26 cellular contexts compared by ENCODE assay signal in the genomic region with DNA sequence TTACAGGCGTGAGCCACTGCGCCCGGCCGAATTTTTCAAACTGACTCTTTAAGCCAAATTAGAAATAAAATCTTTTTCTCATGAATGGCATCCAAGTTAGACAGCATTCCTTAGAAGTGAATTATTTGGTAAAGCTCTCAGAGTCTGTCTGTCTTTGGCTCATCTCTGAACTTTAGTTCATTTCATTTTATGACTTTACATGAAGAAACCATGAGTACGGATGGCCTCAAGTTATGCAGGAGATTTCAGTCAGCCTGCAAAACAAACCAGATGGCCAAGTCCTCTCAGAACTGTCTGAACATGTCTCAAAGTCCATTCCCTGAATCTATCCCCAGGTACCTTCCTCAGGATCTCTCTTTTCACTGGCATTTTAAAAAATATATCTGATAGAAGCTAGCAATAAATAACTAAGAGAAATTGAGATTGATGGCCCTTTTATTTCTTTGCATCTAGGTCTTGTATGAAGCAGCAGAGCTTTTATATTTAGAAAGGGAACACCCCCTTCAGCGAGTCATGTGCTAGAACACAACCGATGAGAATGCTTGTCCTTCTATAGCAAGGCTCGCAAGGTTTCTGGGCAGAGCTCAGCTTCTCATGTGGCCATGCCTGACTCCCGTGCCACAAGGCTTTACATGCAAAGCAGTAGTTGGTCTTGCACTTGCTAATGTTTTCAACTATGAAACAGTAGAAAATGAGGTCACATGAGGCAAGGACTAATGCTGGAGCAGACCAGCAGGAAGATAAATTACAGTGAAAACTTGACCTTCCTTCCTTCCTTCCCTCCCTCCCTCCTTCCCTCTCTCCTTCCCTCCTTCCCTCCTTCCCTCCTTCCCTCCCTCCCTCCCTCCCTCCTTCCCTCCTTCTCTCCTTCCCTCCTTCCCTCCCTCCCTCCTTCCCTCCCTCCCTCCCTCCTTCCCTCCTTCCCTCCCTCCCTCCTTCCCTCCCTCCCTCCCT.
A peak's percentile ranks its signal among the peaks of the same experiment; 100 is the strongest.
DNase-seq lines count a peak whose midpoint lies in the region; ATAC-seq and TF ChIP-seq lines count a peak whose summit lies in the region.
"Had no signal": no experiment of that assay in that cellular context is flagged by ENCODE, and none has a peak within 500 bp of the region (broad histone marks: within the 10 kb centered on the region; RNA-seq: fewer than 3 reads in every experiment).

No MANE protein-coding gene starts in this region.

- H3K79me2 ChIP-seq in GM23338 (replicated peaks; ENCODE audit: insufficient read depth): no peaks in the 10 kb centered on the region

- H3K9ac ChIP-seq in neuronal stem cell (ENCODE audit: low read depth, low read length, poor library complexity) (no peak overlapping the region), endodermal cell (ENCODE audit: extremely low read depth, low read length, poor library complexity, severe bottlenecking) (no peak overlapping the region)

- ATAC-seq in GM23338 (no peak), natural killer cell (no peak)
- ATAC-seq: activated T-cell treated with anti-CD3 and anti-CD28 coated beads, Interleukin-2, amount 50 U/mL, for 4 hours; natural killer cell treated with Interleukin-12 subunit alpha and Interleukin-12 subunit beta and Interleukin-15 and Interleukin-18, amount 100 ng/mL, for 72 hours; stimulated activated memory B cell treated with anti-CD40 and anti-IgM and Interleukin-4, amounts not matched to agents 10 μg/mL and 1 μg/mL and 100 μg/mL, for 72 hours; T-cell had no signal

- no peak overlapping the region for H2BK15ac ChIP-seq in neuronal stem cell (ENCODE audit: low read length)

- no peaks in the 10 kb centered on the region for H3F3A ChIP-seq in GM23338 (replicated peaks; ENCODE audit: low read depth)

- H3K4me3 Mint-ChIP-seq in GM23338 (no peak overlapping the region), endodermal cell (no peak overlapping the region), natural killer cell (no peak overlapping the region), progenitor cell of endocrine pancreas (ENCODE audit: low read depth) (no peak overlapping the region)
- no peak overlapping the region for H3K4me3 Mint-ChIP-seq in T-helper 2 cell treated with Interferon-gamma antibody and Interleukin-4, amounts not matched to agents 5 μg/mL and 100 μg/mL, for 36 hours
- H3K4me3 Mint-ChIP-seq: activated CD4-positive, alpha-beta memory T cell treated with anti-CD3 and anti-CD28 coated beads, Interleukin-2, amount 10 ng/mL, durations not matched to agents 7 days and 5 days; activated naive CD4-positive, alpha-beta T cell treated with anti-CD3 and anti-CD28 coated beads, Interleukin-2, amount 50 U/mL, for 24 hours; activated T-cell treated with anti-CD3 and anti-CD28 coated beads, Interleukin-2, amount 50 U/mL, for 4 hours; brain; immature natural killer cell; natural killer cell treated with Interleukin-12 subunit alpha and Interleukin-12 subunit beta and Interleukin-15 and Interleukin-18, amount 100 ng/mL, for 72 hours; stimulated activated memory B cell treated with anti-CD40 and anti-IgM and Interleukin-4, amounts not matched to agents 10 μg/mL and 1 μg/mL and 100 μg/mL, for 72 hours; T-cell had no signal

- H3K9me3 Mint-ChIP-seq in GM23338 (no peaks in the 10 kb centered on the region), endodermal cell (no peaks in the 10 kb centered on the region), natural killer cell (peaks cover 2% of the 10 kb centered on the region in 2 donors), progenitor cell of endocrine pancreas (ENCODE audit: low read depth) (no peaks in the 10 kb centered on the region)
- no peaks in the 10 kb centered on the region for H3K9me3 Mint-ChIP-seq in T-helper 2 cell treated with Interferon-gamma antibody and Interleukin-4, amounts not matched to agents 5 μg/mL and 100 μg/mL, for 36 hours
- H3K9me3 Mint-ChIP-seq: activated CD4-positive, alpha-beta memory T cell treated with anti-CD3 and anti-CD28 coated beads, Interleukin-2, amount 10 ng/mL, durations not matched to agents 7 days and 5 days; activated T-cell treated with anti-CD3 and anti-CD28 coated beads, Interleukin-2, amount 50 U/mL, for 4 hours; natural killer cell treated with Interleukin-12 subunit alpha and Interleukin-12 subunit beta and Interleukin-15 and Interleukin-18, amount 100 ng/mL, for 72 hours; T-cell had no signal

- H3K27me3 ChIP-seq in GM23338 (ENCODE audit: insufficient read depth): no peaks in the 10 kb centered on the region
- no peaks in the 10 kb centered on the region for H3K27me3 ChIP-seq in neuronal stem cell (ENCODE audit: control insufficient read depth in 3 of 3, insufficient read depth in 3 of 3, low read depth in 1 of 3, low read length in 3 of 3)
- no peaks in the 10 kb centered on the region for H3K27me3 ChIP-seq in endodermal cell (ENCODE audit: control insufficient read depth, insufficient read depth, low read length, poor library complexity, severe bottlenecking)
- H3K27me3 ChIP-seq: tibial artery had no signal

- H3K4me1 Mint-ChIP-seq in GM23338: peaks cover 7% of the 10 kb centered on the region; the same call in 2 of the 3 replicates
- H3K4me1 Mint-ChIP-seq in T-helper 2 cell treated with Interferon-gamma antibody and Interleukin-4, amounts not matched to agents 5 μg/mL and 100 μg/mL, for 36 hours (ENCODE audit: low read depth): no peaks in the 10 kb centered on the region
- H3K4me1 Mint-ChIP-seq in endodermal cell: no peaks in the 10 kb centered on the region
- no peaks in the 10 kb centered on the region for H3K4me1 Mint-ChIP-seq in natural killer cell
- no peaks in the 10 kb centered on the region for H3K4me1 Mint-ChIP-seq in progenitor cell of endocrine pancreas (ENCODE audit: low read depth)
- H3K4me1 Mint-ChIP-seq: activated CD4-positive, alpha-beta memory T cell treated with anti-CD3 and anti-CD28 coated beads, Interleukin-2, amount 10 ng/mL, durations not matched to agents 7 days and 5 days; activated naive CD4-positive, alpha-beta T cell treated with anti-CD3 and anti-CD28 coated beads, Interleukin-2, amount 50 U/mL, for 24 hours; immature natural killer cell; stimulated activated memory B cell treated with anti-CD40 and anti-IgM and Interleukin-4, amounts not matched to agents 10 μg/mL and 1 μg/mL and 100 μg/mL, for 72 hours; T-cell had no signal

- no peaks in the 10 kb centered on the region for H4K20me1 ChIP-seq in GM23338 (replicated peaks; ENCODE audit: insufficient read depth)

- no peak overlapping the region for H2BK12ac ChIP-seq in neuronal stem cell (ENCODE audit: low read length)

- H3K18ac ChIP-seq in neuronal stem cell (ENCODE audit: low read length): no peak overlapping the region

- H3K23ac ChIP-seq in neuronal stem cell (ENCODE audit: low read depth, low read length, poor library complexity): no peak overlapping the region

- no peak overlapping the region for H4K8ac ChIP-seq in neuronal stem cell (ENCODE audit: low read depth, low read length)

- no peaks in the 10 kb centered on the region for H3K36me3 ChIP-seq in GM23338 (ENCODE audit: insufficient read depth)
- no peaks in the 10 kb centered on the region for H3K36me3 ChIP-seq in neuronal stem cell (replicated peaks in 1 of 2; ENCODE audit: control insufficient read depth in 2 of 2, insufficient read depth in 2 of 2, low read length in 2 of 2)
- H3K36me3 ChIP-seq in endodermal cell (ENCODE audit: control insufficient read depth, insufficient read depth, low read length): no peaks in the 10 kb centered on the region
- H3K36me3 ChIP-seq: HAP-1, prostate gland, tibial artery had no signal

- intact Hi-C loops in natural killer cell (cut with micrococcal nuclease): no loop called here

- H3K27me3 Mint-ChIP-seq in GM23338 (ENCODE audit: insufficient read depth, low read depth, poor library complexity) (peaks cover 4% of the 10 kb centered on the region), endodermal cell (ENCODE audit: insufficient read depth) (no peaks in the 10 kb centered on the region), natural killer cell (ENCODE audit: low read depth in 2 of 2) (peaks cover 2 to 6% of the 10 kb centered on the region in 2 donors), progenitor cell of endocrine pancreas (no peaks in the 10 kb centered on the region)
- no peaks in the 10 kb centered on the region for H3K27me3 Mint-ChIP-seq in T-helper 2 cell treated with Interferon-gamma antibody and Interleukin-4, amounts not matched to agents 5 μg/mL and 100 μg/mL, for 36 hours (ENCODE audit: low read depth)
- H3K27me3 Mint-ChIP-seq: brain had no signal

- no peak overlapping the region for H3K4me3 ChIP-seq in AG10803 (ENCODE audit: low read length)
- no peak overlapping the region for H3K4me3 ChIP-seq in GM23338
- no peak overlapping the region for H3K4me3 ChIP-seq in epithelial cell of esophagus (ENCODE audit: low read length)
- no peak overlapping the region for H3K4me3 ChIP-seq in neuronal stem cell (ENCODE audit: low read length in 2 of 2)
- H3K4me3 ChIP-seq in endodermal cell (ENCODE audit: low read length): no peak overlapping the region
- H3K4me3 ChIP-seq: HAP-1, prostate gland, tibial artery had no signal

- H3K9me3 ChIP-seq in neuronal stem cell (replicated peaks in 1 of 2; ENCODE audit: control insufficient read depth in 2 of 2, insufficient read depth in 1 of 2, low read depth in 1 of 2, low read length in 2 of 2) (no peaks in the 10 kb centered on the region), endodermal cell (ENCODE audit: control insufficient read depth, low read length) (no peaks in the 10 kb centered on the region)
- H3K9me3 ChIP-seq: HAP-1, prostate gland, tibial artery had no signal

- no peak for TF ChIP-seq CTCF in AG10803 (conservative IDR thresholded peaks at IDR 0.05; ENCODE audit: low read length)
- no peak for TF ChIP-seq CTCF in GM23338 (conservative IDR thresholded peaks at IDR 0.05; ENCODE audit: low read depth in 2 of 2)
- TF ChIP-seq CTCF in epithelial cell of esophagus (IDR thresholded peaks at IDR 0.05; ENCODE audit: insufficient read depth, low read depth, low read length, missing control alignments): no peak
- TF ChIP-seq CTCF in endodermal cell (conservative IDR thresholded peaks at IDR 0.05): no peak
- TF ChIP-seq CTCF in natural killer cell (IDR thresholded peaks at IDR 0.05): no peak
- no peak for TF ChIP-seq CTCF in progenitor cell of endocrine pancreas (IDR thresholded peaks at IDR 0.05; ENCODE audit: unreplicated experiment)

- H3K14ac ChIP-seq in neuronal stem cell (ENCODE audit: low read length): no peak overlapping the region

- H3K4ac ChIP-seq in neuronal stem cell (ENCODE audit: low read length): no peak overlapping the region

- H2BK5ac ChIP-seq in neuronal stem cell (ENCODE audit: low read length): no peak overlapping the region

- DNase-seq in AG10803 (ENCODE audit: low read depth) (peak; percentile 76), GM23338 (ENCODE audit: low spot score) (no peak), epithelial cell of esophagus (ENCODE audit: low read depth) (peak; percentile 68), neuronal stem cell (ENCODE audit: low spot score) (no peak), endodermal cell (no peak), natural killer cell (no peak), progenitor cell of endocrine pancreas (ENCODE audit: low spot score, unreplicated experiment) (no peak)
- DNase-seq in T-helper 2 cell treated with Interferon-gamma antibody and Interleukin-4, amounts not matched to agents 5 μg/mL and 100 μg/mL, for 36 hours (ENCODE audit: low spot score): no peak
- DNase-seq: activated CD4-positive, alpha-beta memory T cell treated with anti-CD3 and anti-CD28 coated beads, Interleukin-2, amount 10 ng/mL, durations not matched to agents 7 days and 5 days; activated T-cell treated with anti-CD3 and anti-CD28 coated beads, Interleukin-2, amount 50 U/mL, for 4 hours; dermis blood vessel endothelial cell; erythroblast; immature natural killer cell; MV-4-11; NCI-H2029; NCI-H510A; RPMI8226; T-cell; tibial artery had no signal

- no CpG with 5 or more reads among the region's 9 CpGs for WGBS in neuronal stem cell (ENCODE audit: extremely low coverage in 2 of 2, insufficient read length in 2 of 2, insufficient replicate concordance in 1 of 2), 2 donors
- 89 to 93% methylated on average over 5 to 9 of the region's 9 CpGs for WGBS in endodermal cell (ENCODE audit: insufficient coverage in 1 of 2, insufficient read length in 1 of 2), 2 experiments

- no peak overlapping the region for H3K27ac ChIP-seq in GM23338 (ENCODE audit: low read depth)
- no peak overlapping the region for H3K27ac ChIP-seq in neuronal stem cell (replicated peaks; ENCODE audit: low read length)
- no peak overlapping the region for H3K27ac ChIP-seq in endodermal cell (ENCODE audit: low read depth, low read length)
- H3K27ac ChIP-seq: prostate gland, VCaP had no signal

- no peak overlapping the region for H2BK120ac ChIP-seq in neuronal stem cell (ENCODE audit: low read depth, low read length)

- no peak overlapping the region for H2AK5ac ChIP-seq in neuronal stem cell (ENCODE audit: low read depth, low read length)

- H3K27ac Mint-ChIP-seq in GM23338 (no peak overlapping the region), endodermal cell (no peak overlapping the region), natural killer cell (no peak overlapping the region), progenitor cell of endocrine pancreas (no peak overlapping the region)
- H3K27ac Mint-ChIP-seq in T-helper 2 cell treated with Interferon-gamma antibody and Interleukin-4, amounts not matched to agents 5 μg/mL and 100 μg/mL, for 36 hours: no peak overlapping the region
- H3K27ac Mint-ChIP-seq: activated CD4-positive, alpha-beta memory T cell treated with anti-CD3 and anti-CD28 coated beads, Interleukin-2, amount 10 ng/mL, durations not matched to agents 7 days and 5 days; activated naive CD4-positive, alpha-beta T cell treated with anti-CD3 and anti-CD28 coated beads, Interleukin-2, amount 50 U/mL, for 24 hours; immature natural killer cell; natural killer cell treated with Interleukin-12 subunit alpha and Interleukin-12 subunit beta and Interleukin-15 and Interleukin-18, amount 100 ng/mL, for 72 hours; stimulated activated memory B cell treated with anti-CD40 and anti-IgM and Interleukin-4, amounts not matched to agents 10 μg/mL and 1 μg/mL and 100 μg/mL, for 72 hours; T-cell had no signal

- H3K79me1 ChIP-seq in neuronal stem cell (ENCODE audit: low read depth, low read length): no peaks in the 10 kb centered on the region

- H3K36me3 Mint-ChIP-seq in GM23338 (ENCODE audit: low read depth) (no peaks in the 10 kb centered on the region), endodermal cell (ENCODE audit: low read depth) (no peaks in the 10 kb centered on the region), natural killer cell (no peaks in the 10 kb centered on the region), progenitor cell of endocrine pancreas (ENCODE audit: insufficient read depth) (no peaks in the 10 kb centered on the region)
- no peaks in the 10 kb centered on the region for H3K36me3 Mint-ChIP-seq in T-helper 2 cell treated with Interferon-gamma antibody and Interleukin-4, amounts not matched to agents 5 μg/mL and 100 μg/mL, for 36 hours (ENCODE audit: low read depth)
- H3K36me3 Mint-ChIP-seq: activated naive CD4-positive, alpha-beta T cell treated with anti-CD3 and anti-CD28 coated beads, Interleukin-2, amount 50 U/mL, for 24 hours; immature natural killer cell; natural killer cell treated with Interleukin-12 subunit alpha and Interleukin-12 subunit beta and Interleukin-15 and Interleukin-18, amount 100 ng/mL, for 72 hours; stimulated activated memory B cell treated with anti-CD40 and anti-IgM and Interleukin-4, amounts not matched to agents 10 μg/mL and 1 μg/mL and 100 μg/mL, for 72 hours; T-cell had no signal

- H3K4me2 ChIP-seq in GM23338 (no peak overlapping the region), neuronal stem cell (ENCODE audit: insufficient read depth, low read length, poor library complexity, severe bottlenecking) (no peak overlapping the region)

- H4K91ac ChIP-seq in neuronal stem cell (ENCODE audit: low read depth, low read length, poor library complexity): no peak overlapping the region

- H2AFZ ChIP-seq in GM23338 (peak overlapping the region; percentile 33; the same call in 1 of the 2 replicates), neuronal stem cell (ENCODE audit: low read length) (peak overlapping the region; percentile 34)

- H3K9me2 ChIP-seq in GM23338 (ENCODE audit: insufficient read depth): no peaks in the 10 kb centered on the region

- H3K4me1 ChIP-seq in GM23338 (ENCODE audit: insufficient read depth): peaks cover 13% of the 10 kb centered on the region
- no peaks in the 10 kb centered on the region for H3K4me1 ChIP-seq in neuronal stem cell (ENCODE audit: control insufficient read depth in 2 of 2, insufficient read depth in 1 of 2, low read depth in 1 of 2, low read length in 2 of 2)
- no peaks in the 10 kb centered on the region for H3K4me1 ChIP-seq in endodermal cell (ENCODE audit: control insufficient read depth, insufficient read depth, low read length)
- H3K4me1 ChIP-seq: HAP-1, prostate gland had no signal

Comparison
In these comparisons a context has a peak if more than half of its experiments do, and no peak if none do; other contexts are left out.
1. DNase-seq: peak in AG10803 (single experiment) and epithelial cell of esophagus (single experiment); none in GM23338 (single experiment), neuronal stem cell (single experiment), T-helper 2 cell treated with Interferon-gamma antibody and Interleukin-4, amounts not matched to agents 5 μg/mL and 100 μg/mL, for 36 hours (single experiment), endodermal cell (single experiment), natural killer cell (single experiment) and progenitor cell of endocrine pancreas (single experiment).